10 cellular contexts compared by ENCODE assay signal in genomic region chr17:63665527-63666214, GRCh38. TPM values are rescaled to one million over a fixed set of nuclear protein-coding genes. Genes with fewer than 3 reads are reported as not detected.
A peak's percentile ranks its signal among the peaks of the same experiment; 100 is the strongest.
DNase-seq lines count a peak whose midpoint lies in the region; ATAC-seq and TF ChIP-seq lines count a peak whose summit lies in the region.
"Had no signal": no experiment of that assay in that cellular context is flagged by ENCODE, and none has a peak within 500 bp of the region (broad histone marks: within the 10 kb centered on the region; RNA-seq: fewer than 3 reads in every experiment).

No MANE protein-coding gene starts in this region.

- no peaks in the 10 kb centered on the region for H3K9me3 ChIP-seq in CD4-positive, alpha-beta memory T cell (ENCODE audit: control insufficient read depth in 1 of 2, low read length in 2 of 2)
- no peaks in the 10 kb centered on the region for H3K9me3 ChIP-seq in lung (ENCODE audit: control insufficient read depth in 2 of 2, insufficient read depth in 1 of 2, low read length in 1 of 2)
- no peaks in the 10 kb centered on the region for H3K9me3 ChIP-seq in A673 (ENCODE audit: low read depth, low read length, poor library complexity, severe bottlenecking)
- H3K9me3 ChIP-seq: esophagus muscularis mucosa had no signal

- no peak overlapping the region for H3K18ac ChIP-seq in mesendoderm (ENCODE audit: low read length)

- H3K4me2 ChIP-seq in mesendoderm (ENCODE audit: low read length), result no peak overlapping the region

- TF ChIP-seq CTCF in WTC11 (IDR thresholded peaks at IDR 0.05), result no peak
- no peak for TF ChIP-seq CTCF in lung (IDR thresholded peaks at IDR 0.05; ENCODE audit: control extremely low read depth, extremely low read depth)
- TF ChIP-seq CTCF in A673 (conservative IDR thresholded peaks at IDR 0.05; ENCODE audit: low read depth, low read length), result no peak

- intact Hi-C loops in CD4-positive, alpha-beta memory T cell (cut with micrococcal nuclease), result no loop called here
- intact Hi-C loops in A673 (cut with micrococcal nuclease; ENCODE audit: unreplicated experiment), result no loop called here

- no peaks in the 10 kb centered on the region for H3K79me1 ChIP-seq in mesendoderm (ENCODE audit: low read length)

- H2BK5ac ChIP-seq in mesendoderm (ENCODE audit: low read length), result no peak overlapping the region

- BruUV-seq in A673 (replicated peaks; lab: Mats Ljungman, UMichigan), result no TSS peak

- no peaks in the 10 kb centered on the region for H3K4me1 ChIP-seq in CD4-positive, alpha-beta memory T cell (ENCODE audit: insufficient read depth, low read length)
- peaks cover 7 to 9% of the 10 kb centered on the region in 2 donors for H3K4me1 ChIP-seq in lung (ENCODE audit: control insufficient read depth in 2 of 2, insufficient read depth in 2 of 2, low read length in 2 of 2)
- H3K4me1 ChIP-seq in mesendoderm (ENCODE audit: control insufficient read depth, low read depth, low read length), result no peaks in the 10 kb centered on the region
- H3K4me1 ChIP-seq in A673 (ENCODE audit: insufficient read depth, low read length, poor library complexity, severe bottlenecking), result no peaks in the 10 kb centered on the region

- CTCF ChIA-PET in CD4-positive, alpha-beta memory T cell (lab: Charles Lee; ENCODE audit: partially characterized antibody), result interaction anchor here (0.6 to 3.6 kb wide), 7 partner anchors 10 to 54 kb away, joined by 3 to 12 read pairs (median 3); no protein-coding TSS in a partner anchor
- CTCF ChIA-PET in WTC11 (lab: Charles Lee) (interaction anchor here (0.7 to 1.3 kb wide), 4 partner anchors 10 to 45 kb away, joined by 3 to 7 read pairs (median 4); no protein-coding TSS in a partner anchor), A673 (lab: Charles Lee) (no interaction called here)

- no peaks in the 10 kb centered on the region for H3K27me3 ChIP-seq in CD4-positive, alpha-beta memory T cell (ENCODE audit: insufficient read depth, low read length)
- H3K27me3 ChIP-seq in lung (ENCODE audit: control insufficient read depth, insufficient read depth) (no peaks in the 10 kb centered on the region), mesendoderm (ENCODE audit: insufficient read depth, low read length, poor library complexity) (no peaks in the 10 kb centered on the region), A673 (replicated peaks; ENCODE audit: insufficient read depth, low read depth, low read length, poor library complexity) (no peaks in the 10 kb centered on the region)
- H3K27me3 ChIP-seq: esophagus muscularis mucosa had no signal

- H3K4ac ChIP-seq in mesendoderm (ENCODE audit: low read depth, low read length), result no peak overlapping the region

- H3K9me3 Mint-ChIP-seq in CD4-positive, alpha-beta memory T cell, result no peaks in the 10 kb centered on the region
- H3K9me3 Mint-ChIP-seq in WTC11, result no peaks in the 10 kb centered on the region

- H2BK15ac ChIP-seq in mesendoderm (replicated peaks; ENCODE audit: low read depth), result no peak overlapping the region

- H4K5ac ChIP-seq in mesendoderm (ENCODE audit: low read length), result no peak overlapping the region

- ATAC-seq in HG03108 (IDR thresholded peaks at IDR 0.05; ENCODE audit: unreplicated experiment), result peak; percentile 63
- ATAC-seq in WTC11, result no peak
- ATAC-seq in lung (ENCODE audit: insufficient read depth, low FRiP score), result peak; percentile 66
- ATAC-seq in GM18502 (IDR thresholded peaks at IDR 0.05; ENCODE audit: poor library complexity, unreplicated experiment), result no peak
- no peak for ATAC-seq in GM18511 (IDR thresholded peaks at IDR 0.05; ENCODE audit: unreplicated experiment)

- no peaks in the 10 kb centered on the region for H3K27me3 Mint-ChIP-seq in CD4-positive, alpha-beta memory T cell
- H3K27me3 Mint-ChIP-seq in WTC11 (ENCODE audit: low read depth), result no peaks in the 10 kb centered on the region

- no peak overlapping the region for H3K4me3 Mint-ChIP-seq in CD4-positive, alpha-beta memory T cell
- H3K4me3 Mint-ChIP-seq in WTC11, result no peak overlapping the region

- H3K79me2 ChIP-seq in mesendoderm (ENCODE audit: control insufficient read depth, insufficient read depth, low read length), result no peaks in the 10 kb centered on the region

- no peak overlapping the region for H2AK5ac ChIP-seq in mesendoderm (ENCODE audit: low read length)

- H3K4me1 Mint-ChIP-seq in CD4-positive, alpha-beta memory T cell, result peaks cover 5 to 15% (median 10%) of the 10 kb centered on the region in 4 donors
- H3K4me1 Mint-ChIP-seq in WTC11, result no peaks in the 10 kb centered on the region

- H2BK120ac ChIP-seq in mesendoderm (ENCODE audit: low read depth, low read length), result no peak overlapping the region

- H3K36me3 Mint-ChIP-seq in CD4-positive, alpha-beta memory T cell, result peaks cover 51 to 75% of the 10 kb centered on the region in 2 donors
- peaks cover 20% of the 10 kb centered on the region for H3K36me3 Mint-ChIP-seq in WTC11

- H3K4me3 ChIP-seq in CD4-positive, alpha-beta memory T cell (ENCODE audit: low read length in 2 of 2), result no peak overlapping the region
- H3K4me3 ChIP-seq in lung (no peak overlapping the region), mesendoderm (ENCODE audit: low read length) (no peak overlapping the region), A673 (ENCODE audit: low read depth, low read length, poor library complexity, severe bottlenecking) (no peak overlapping the region)
- H3K4me3 ChIP-seq: esophagus muscularis mucosa had no signal

- no peak overlapping the region for H4K8ac ChIP-seq in mesendoderm (ENCODE audit: low read depth, low read length)

- WGBS in lung, 2 donors, result 18 to 42% methylated on average over 5 of the region's 5 CpGs
- no CpG with 5 or more reads among the region's 5 CpGs for WGBS in mesendoderm (ENCODE audit: extremely low coverage, insufficient coverage, low lambda C conversion rate)

- POLR2A ChIA-PET in CD4-positive, alpha-beta memory T cell (lab: Charles Lee; ENCODE audit: partially characterized antibody), result interaction anchor here (0.8 to 1.4 kb wide), 5 partner anchors 15 to 43 kb away, joined by 3 to 9 read pairs (median 3); no protein-coding TSS in a partner anchor
- POLR2A ChIA-PET in WTC11 (lab: Charles Lee), result no interaction called here
- POLR2A ChIA-PET in A673 (lab: Charles Lee; ENCODE audit: low non-redundant PET), result no interaction called here

- H3K23ac ChIP-seq in mesendoderm (ENCODE audit: low read length), result no peak overlapping the region

- H3K27ac ChIP-seq in CD4-positive, alpha-beta memory T cell (ENCODE audit: low read depth, low read length), result no peak overlapping the region
- H3K27ac ChIP-seq in lung (ENCODE audit: low read depth in 1 of 2, low read length in 1 of 2), result peak overlapping the region in 1 of 2 donors; percentile 71
- H3K27ac ChIP-seq in mesendoderm (ENCODE audit: low read depth, low read length), result no peak overlapping the region
- H3K27ac ChIP-seq in A673 (ENCODE audit: low read depth, low read length, poor library complexity, severe bottlenecking), result no peak overlapping the region

- no peak for DNase-seq in CD4-positive, alpha-beta memory T cell
- DNase-seq in WTC11 (ENCODE audit: low spot score) (no peak), lung (ENCODE audit: low spot score) (peak; percentile 40), mesendoderm (no peak), A673 (ENCODE audit: low spot score) (no peak)
- DNase-seq: NCI-H1930 had no signal

- no peak overlapping the region for H3K56ac ChIP-seq in mesendoderm (ENCODE audit: low read length)

- no peak overlapping the region for H3K9ac ChIP-seq in mesendoderm (ENCODE audit: low read length)

- peak overlapping the region in 4 of 7 donors; percentile 30 to 69 (median 40) for H3K27ac Mint-ChIP-seq in CD4-positive, alpha-beta memory T cell
- peak overlapping the region; percentile 83; the same call in 1 of the 2 replicates for H3K27ac Mint-ChIP-seq in WTC11

- H3K36me3 ChIP-seq in CD4-positive, alpha-beta memory T cell (ENCODE audit: insufficient read depth, low read length), result peaks cover 55% of the 10 kb centered on the region
- H3K36me3 ChIP-seq in lung (ENCODE audit: control insufficient read depth in 2 of 2, insufficient read depth in 2 of 2, low read length in 2 of 2), result peaks cover 29 to 42% of the 10 kb centered on the region in 2 donors
- peaks cover 3% of the 10 kb centered on the region for H3K36me3 ChIP-seq in mesendoderm (ENCODE audit: control insufficient read depth, insufficient read depth, low read length)
- peaks cover 5% of the 10 kb centered on the region for H3K36me3 ChIP-seq in A673 (ENCODE audit: insufficient read depth, low read length, poor library complexity, severe bottlenecking)

RNA-seq across cellular contexts. Expression of gene LIMD2, which starts 34.3 kb away (rescaled TPM):
- total RNA-seq in CD4-positive, alpha-beta memory T cell, result 100 to 1,000 TPM; 724 to 755 TPM
- 100 to 1,000 TPM; 347 to 569 TPM for polyA plus RNA-seq in CD4-positive, alpha-beta memory T cell
- total RNA-seq in WTC11 (2021) (83.4 to 91.8 TPM (median 88.4 TPM) in 3 replicates), lung (10 to 100 TPM; 30.1 to 30.8 TPM), A673 (2021) (119 and 127 TPM in 2 replicates)
- 10 to 100 TPM; 26.4 to 69.5 TPM for polyA plus RNA-seq in lung
- polyA plus RNA-seq in mesendoderm (2013, experiment 1 of 2), result 60.1 TPM
- 59.0 TPM for polyA plus RNA-seq in mesendoderm (2013, experiment 2 of 2)

RNA-seq across cellular contexts. Expression of gene MAP3K3, which starts 43.5 kb away (rescaled TPM):
- 10 to 100 TPM; 98.5 to 98.8 TPM for total RNA-seq in CD4-positive, alpha-beta memory T cell
- 10 to 100 TPM; 29.5 to 50.8 TPM for polyA plus RNA-seq in CD4-positive, alpha-beta memory T cell
- total RNA-seq in WTC11 (2021) (21.8 to 25.7 TPM (median 22.5 TPM) in 3 replicates), lung (10 to 100 TPM; 50.1 to 56.3 TPM), A673 (2021) (25.9 and 27.8 TPM in 2 replicates)
- 10 to 100 TPM; 24.5 to 33.0 TPM for polyA plus RNA-seq in lung
- polyA plus RNA-seq in mesendoderm (2013, experiment 1 of 2), result 18.8 TPM
- polyA plus RNA-seq in mesendoderm (2013, experiment 2 of 2), result 19.0 TPM

Comparison
In these comparisons a context has a peak if more than half of its experiments do, and no peak if none do; other contexts are left out.
1. ATAC-seq: peak in HG03108 (single experiment) and lung (single experiment); none in WTC11 (single experiment), GM18502 (single experiment) and GM18511 (single experiment).